Comparison of ENCODE assay signal across 26 cellular contexts in the genomic region with DNA sequence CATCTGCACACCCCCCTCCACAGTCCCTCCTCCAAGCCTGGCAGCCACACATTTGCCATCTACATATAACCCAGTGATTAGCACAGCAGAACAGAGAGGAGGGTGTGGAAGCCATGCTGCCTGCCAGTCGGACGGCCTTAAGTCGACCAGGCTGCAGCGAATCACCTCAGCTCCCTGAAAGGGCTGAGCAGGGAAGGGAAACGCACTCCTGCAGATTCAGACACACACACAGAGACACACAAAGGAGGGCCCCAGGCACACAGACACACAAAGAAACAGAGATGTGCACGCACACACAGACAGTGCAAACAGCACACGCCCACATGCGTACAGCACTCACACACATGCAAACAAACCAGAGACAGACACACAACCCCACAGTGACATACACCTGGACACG. TPM values are rescaled to one million over a fixed set of nuclear protein-coding genes. Genes with fewer than 3 reads are reported as not detected.
A peak's percentile ranks its signal among the peaks of the same experiment; 100 is the strongest.
DNase-seq lines count a peak whose midpoint lies in the region; ATAC-seq and TF ChIP-seq lines count a peak whose summit lies in the region.
"Had no signal": no experiment of that assay in that cellular context is flagged by ENCODE, and none has a peak within 500 bp of the region (broad histone marks: within the 10 kb centered on the region; RNA-seq: fewer than 3 reads in every experiment).

No MANE protein-coding gene starts in this region.

- no peak overlapping the region for H2AFZ ChIP-seq in Karpas-422 (ENCODE audit: low read length)

- H3K9me2 ChIP-seq in Karpas-422 (replicated peaks; ENCODE audit: insufficient read depth, low read length) = no peaks in the 10 kb centered on the region

- H3K36me3 Mint-ChIP-seq in CD14-positive monocyte (peaks cover 9 to 17% of the 10 kb centered on the region in 2 donors), memory B cell (peaks cover 3% of the 10 kb centered on the region)
- H3K36me3 Mint-ChIP-seq: natural killer cell, type B pancreatic cell had no signal

- no peaks in the 10 kb centered on the region for H3K27me3 ChIP-seq in A673 (replicated peaks; ENCODE audit: insufficient read depth, low read depth, low read length, poor library complexity)
- H3K27me3 ChIP-seq in Karpas-422 (ENCODE audit: low read length) = no peaks in the 10 kb centered on the region
- H3K27me3 ChIP-seq: adrenal gland, cardiac muscle cell had no signal

- H3K27me3 Mint-ChIP-seq in CD14-positive monocyte (ENCODE audit: low read depth in 3 of 3) = peaks cover 30 to 42% (median 31%) of the 10 kb centered on the region in 3 donors
- H3K27me3 Mint-ChIP-seq in memory B cell = peaks cover 5% of the 10 kb centered on the region

- H3K4me1 ChIP-seq in A673 (ENCODE audit: insufficient read depth, low read length, poor library complexity, severe bottlenecking) = peaks cover 24% of the 10 kb centered on the region
- peaks cover 13% of the 10 kb centered on the region for H3K4me1 ChIP-seq in Karpas-422 (ENCODE audit: low read length)

- H3K36me3 ChIP-seq in A673 (ENCODE audit: insufficient read depth, low read length, poor library complexity, severe bottlenecking) (peaks cover 5% of the 10 kb centered on the region), SK-N-MC (ENCODE audit: insufficient read depth, low read length) (no peaks in the 10 kb centered on the region), Karpas-422 (ENCODE audit: insufficient read depth, low read length) (no peaks in the 10 kb centered on the region)
- H3K36me3 ChIP-seq: adrenal gland, cardiac muscle cell had no signal

- BruUV-seq in A673 (replicated peaks; lab: Mats Ljungman, UMichigan) = no TSS peak

- POLR2A ChIA-PET in A673 (lab: Charles Lee; ENCODE audit: low non-redundant PET) = interaction anchor here (0.9 kb wide), 1 partner anchor 27 kb away, joined by 3 read pairs; no protein-coding TSS in a partner anchor

- H3K9me3 ChIP-seq in A673 (ENCODE audit: low read depth, low read length, poor library complexity, severe bottlenecking) (no peaks in the 10 kb centered on the region), SK-N-MC (ENCODE audit: low read depth, low read length) (no peaks in the 10 kb centered on the region), Karpas-422 (ENCODE audit: low read length) (no peaks in the 10 kb centered on the region)
- H3K9me3 ChIP-seq: adrenal gland had no signal

- H3K4me2 ChIP-seq in Karpas-422 (ENCODE audit: low read depth, low read length, poor library complexity, severe bottlenecking) = no peak overlapping the region

- H3K27ac ChIP-seq in A673 (ENCODE audit: low read depth, low read length, poor library complexity, severe bottlenecking) (peak overlapping the region; percentile 4), SK-N-MC (peak overlapping the region; percentile 44; the same call in 1 of the 2 replicates), Karpas-422 (ENCODE audit: low read length) (no peak overlapping the region)
- H3K27ac ChIP-seq: adrenal gland, VCaP had no signal

- intact Hi-C loops in A673 (cut with micrococcal nuclease; ENCODE audit: unreplicated experiment) (no loop called here), CD14-positive monocyte (cut with micrococcal nuclease) (loop anchor here in 1 of 2 donors (5.0 kb wide), 1 partner anchor 42 kb away; no protein-coding TSS in a partner anchor)

- H3K79me2 ChIP-seq in Karpas-422 (ENCODE audit: low read length) = no peaks in the 10 kb centered on the region

- TF ChIP-seq CTCF in A673 (conservative IDR thresholded peaks at IDR 0.05; ENCODE audit: low read depth, low read length) = no peak
- TF ChIP-seq CTCF in CD14-positive monocyte (IDR thresholded peaks at IDR 0.05) = no peak

- ATAC-seq in memory B cell (ENCODE audit: low read depth) (no peak), GM18517 (IDR thresholded peaks at IDR 0.05; ENCODE audit: unreplicated experiment) (no peak)
- ATAC-seq: natural killer cell had no signal

- peaks cover 67% of the 10 kb centered on the region for H3K4me1 Mint-ChIP-seq in CD14-positive monocyte
- H3K4me1 Mint-ChIP-seq in memory B cell = peaks cover 48% of the 10 kb centered on the region
- H3K4me1 Mint-ChIP-seq: natural killer cell had no signal

- H4K20me1 ChIP-seq in Karpas-422 (ENCODE audit: insufficient read depth, low read depth, low read length) = peaks cover 7% of the 10 kb centered on the region; the same call in 1 of the 2 replicates

- peak overlapping the region in 1 of 2 donors; percentile 80 for H3K4me3 Mint-ChIP-seq in CD14-positive monocyte
- H3K4me3 Mint-ChIP-seq in memory B cell = peak overlapping the region; percentile 4
- H3K4me3 Mint-ChIP-seq: natural killer cell; stimulated activated naive CD8-positive, alpha-beta T cell treated with anti-CD3 and anti-CD28 coated beads, Interleukin-15, Interleukin-2, amounts not matched to agents 100 ng/mL and 50 ng/mL, for 24 hours; type B pancreatic cell had no signal

- H3K4me3 ChIP-seq in A673 (ENCODE audit: low read depth, low read length, poor library complexity, severe bottlenecking) (no peak overlapping the region), SK-N-MC (no peak overlapping the region), Karpas-422 (ENCODE audit: low read length) (no peak overlapping the region)
- H3K4me3 ChIP-seq: adrenal gland, cardiac muscle cell had no signal

- H3K9ac ChIP-seq in SK-N-MC (ENCODE audit: insufficient read length) (no peak overlapping the region), Karpas-422 (ENCODE audit: low read length) (no peak overlapping the region)

- DNase-seq in A673 (ENCODE audit: low spot score) = no peak
- no peak for DNase-seq in CD14-positive monocyte (ENCODE audit: low spot score)
- DNase-seq in SK-N-MC (ENCODE audit: low read depth, low spot score) = no peak
- no peak for DNase-seq in memory B cell (ENCODE audit: low spot score in 2 of 2)
- no peak for DNase-seq in cerebellar nuclear complex (lab: John Stamatoyannopoulos, UW)
- DNase-seq in Karpas-422 = no peak
- DNase-seq in SIG-M5 treated with dmso at 0.1 percent for 504 hours (lab: John Stamatoyannopoulos, UW; ENCODE audit: unreplicated experiment) = no peak
- DNase-seq: activated CD4-positive, alpha-beta T cell treated with anti-CD3 and anti-CD28 coated beads, Interleukin-2, amount 50 U/mL, for 4 hours; activated effector memory CD4-positive, alpha-beta T cell treated with anti-CD3 and anti-CD28 coated beads, Interleukin-2, amount 50 U/mL, for 16 hours; adrenal gland; DMS79 treated with DMSO at 0.1 percent for 48 hours; HCEC 1CT; mesendoderm; natural killer cell; NCI-H1092 treated with DMSO at 0.1 percent for 48 hours; NCI-H524; Right ventricle myocardium superior; small intestine; stimulated activated CD4-positive, alpha-beta T cell treated with anti-CD3 and anti-CD28 coated beads, Interleukin-2, amount 100 ng/mL, for 48 hours had no signal

- H3K9me3 Mint-ChIP-seq in CD14-positive monocyte (peaks cover 0 to 8% (median 3%) of the 10 kb centered on the region in 7 donors), memory B cell (peaks cover 3% of the 10 kb centered on the region)
- H3K9me3 Mint-ChIP-seq: natural killer cell; stimulated activated naive CD8-positive, alpha-beta T cell treated with anti-CD3 and anti-CD28 coated beads, Interleukin-15, Interleukin-2, amounts not matched to agents 100 ng/mL and 50 ng/mL, for 24 hours; type B pancreatic cell had no signal

- CTCF ChIA-PET in A673 (lab: Charles Lee) = no interaction called here

- H3K27ac Mint-ChIP-seq in CD14-positive monocyte = peak overlapping the region in 5 of 7 donors; percentile 2 to 73 (median 47)
- H3K27ac Mint-ChIP-seq in memory B cell = peak overlapping the region; percentile 56
- H3K27ac Mint-ChIP-seq: natural killer cell; progenitor cell of endocrine pancreas; stimulated activated naive CD8-positive, alpha-beta T cell treated with anti-CD3 and anti-CD28 coated beads, Interleukin-15, Interleukin-2, amounts not matched to agents 100 ng/mL and 50 ng/mL, for 24 hours; type B pancreatic cell had no signal

RNA-seq across cellular contexts. Expression of gene SIRPA, which starts 11.2 kb away (rescaled TPM):
- total RNA-seq in A673 (2021) = 81.0 and 81.2 TPM in 2 replicates
- 10 to 100 TPM; 28.4 to 58.3 TPM for polyA plus RNA-seq in CD14-positive monocyte
- total RNA-seq in Karpas-422 (2014; rRNA removed; shearing (Covaris generic); ENCODE audit: low replicate concordance) = 0.30 and 0.36 TPM in 2 replicates
- total RNA-seq: T-helper 1 cell treated with Interleukin-12 subunit alpha and Interleukin-12 subunit beta and Interleukin-4 antibody, amounts not matched to agents 30 ng/mL and 1 ng/mL, for 36 hours had no signal

Comparison
In these comparisons a context has a peak if more than half of its experiments do, and no peak if none do; other contexts are left out.
1. RNA of gene SIRPA, which starts 11.2 kb away (total RNA-seq): 81.0 to 81.2 TPM in A673; 0.30 to 0.36 TPM in Karpas-422; every median in the first group is over 10 times any median in the second.